ENCODE assay signal across 31 cellular contexts in the genomic region with DNA sequence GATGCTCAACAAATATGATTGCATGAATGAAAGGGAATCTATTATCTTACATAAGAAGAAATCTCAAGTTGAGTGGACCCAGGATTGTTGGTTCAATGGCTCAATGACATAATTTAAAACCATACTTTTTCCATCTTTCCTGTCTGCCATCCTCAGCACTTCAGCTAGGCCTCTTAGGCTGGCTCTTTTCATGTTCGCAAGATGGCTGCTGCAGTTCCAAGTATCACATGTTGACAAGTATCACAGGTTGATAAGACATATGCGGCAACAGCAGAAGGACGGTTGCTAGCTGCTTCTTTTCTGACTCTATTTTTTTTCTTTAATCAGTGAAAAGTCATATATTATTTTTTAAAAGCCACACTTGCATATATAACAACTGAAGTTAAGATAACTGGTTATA.
"Had no signal": no experiment of that assay in that cellular context is flagged by ENCODE, and none has a peak within 500 bp of the region (broad histone marks: within the 10 kb centered on the region; RNA-seq: fewer than 3 reads in every experiment).

No MANE protein-coding gene starts in this region.

- ATAC-seq: activated CD4-positive, alpha-beta T cell treated with anti-CD3 and anti-CD28 coated beads for 36 hours; activated CD8-positive, alpha-beta memory T cell treated with anti-CD3 and anti-CD28 coated beads, Interleukin-2, amount 10 ng/mL, durations not matched to agents 7 days and 5 days; activated CD8-positive, alpha-beta T cell treated with anti-CD3 and anti-CD28 coated beads, Interleukin-2, amount 10 ng/mL, durations not matched to agents 7 days and 5 days; activated naive CD4-positive, alpha-beta T cell treated with anti-CD3 and anti-CD28 coated beads, Interleukin-2, amount 50 U/mL, for 72 hours; effector memory CD8-positive, alpha-beta T cell; foreskin keratinocyte; gastrocnemius medialis; T-cell; T-helper 17 cell had no signal

- H3K27ac ChIP-seq: ascending aorta, esophagus muscularis mucosa, foreskin keratinocyte, gastrocnemius medialis had no signal

- H3K27me3 ChIP-seq: ascending aorta, esophagus muscularis mucosa, foreskin keratinocyte, gastrocnemius medialis had no signal

- H3K4me1 Mint-ChIP-seq: activated CD4-positive, alpha-beta T cell treated with anti-CD3 and anti-CD28 coated beads, Interleukin-2, amount 10 ng/mL, durations not matched to agents 24 days and 14 days; activated CD8-positive, alpha-beta memory T cell treated with anti-CD3 and anti-CD28 coated beads, Interleukin-2, amount 10 ng/mL, durations not matched to agents 7 days and 5 days; activated naive CD4-positive, alpha-beta T cell treated with anti-CD3 and anti-CD28 coated beads, Interleukin-2, amount 10 ng/mL, durations not matched to agents 7 days and 5 days; activated naive CD8-positive, alpha-beta T cell treated with anti-CD3 and anti-CD28 coated beads, Interleukin-2, amount 10 ng/mL, durations not matched to agents 7 days and 5 days; T-cell; T-helper 17 cell had no signal

- H3K4me1 ChIP-seq: ascending aorta, gastrocnemius medialis had no signal

- H3K4me3 Mint-ChIP-seq: activated CD4-positive, alpha-beta memory T cell treated with anti-CD3 and anti-CD28 coated beads for 36 hours; activated CD4-positive, alpha-beta T cell treated with anti-CD3 and anti-CD28 coated beads for 36 hours; activated CD4-positive, alpha-beta T cell treated with anti-CD3 and anti-CD28 coated beads, Interleukin-2, amount 10 ng/mL, durations not matched to agents 24 days and 14 days; activated CD8-positive, alpha-beta memory T cell treated with anti-CD3 and anti-CD28 coated beads, Interleukin-2, amount 10 ng/mL, durations not matched to agents 7 days and 5 days; activated CD8-positive, alpha-beta T cell treated with anti-CD3 and anti-CD28 coated beads, Interleukin-2, amount 10 ng/mL, durations not matched to agents 7 days and 5 days; activated naive CD4-positive, alpha-beta T cell treated with anti-CD3 and anti-CD28 coated beads, Interleukin-2, amount 10 ng/mL, durations not matched to agents 7 days and 5 days; activated naive CD8-positive, alpha-beta T cell treated with anti-CD3 and anti-CD28 coated beads, Interleukin-2, amount 10 ng/mL, durations not matched to agents 7 days and 5 days; activated T-helper 1 cell treated with anti-CD3 and anti-CD28 coated beads, Interleukin-12 subunit alpha, Interleukin-12 subunit beta, Interleukin-2, Interleukin-4 antibody, amounts not matched to agents 30 ng/mL and 10 ng/mL and 1 ng/mL, durations not matched to agents 14 hours and 24 hours and 36 hours; brain; effector memory CD8-positive, alpha-beta T cell; T-cell; T-helper 17 cell; T-helper 2 cell treated with Interferon-gamma antibody and Interleukin-4, amounts not matched to agents 5 μg/mL and 100 μg/mL, for 36 hours had no signal

- H3K4me3 ChIP-seq: ascending aorta, esophagus muscularis mucosa, gastrocnemius medialis had no signal

- H3K9me3 Mint-ChIP-seq: activated CD4-positive, alpha-beta memory T cell treated with anti-CD3 and anti-CD28 coated beads for 36 hours; effector memory CD8-positive, alpha-beta T cell; T-cell had no signal

- H3K36me3 ChIP-seq: ascending aorta, esophagus muscularis mucosa, gastrocnemius medialis had no signal

- H3K9me3 ChIP-seq: ascending aorta, esophagus muscularis mucosa, gastrocnemius medialis had no signal

- H3K36me3 Mint-ChIP-seq: activated CD4-positive, alpha-beta memory T cell treated with anti-CD3 and anti-CD28 coated beads for 36 hours; activated naive CD4-positive, alpha-beta T cell treated with anti-CD3 and anti-CD28 coated beads, Interleukin-2, amount 10 ng/mL, durations not matched to agents 7 days and 5 days; brain; T-cell had no signal

- H3K27me3 Mint-ChIP-seq: activated CD4-positive, alpha-beta memory T cell treated with anti-CD3 and anti-CD28 coated beads for 36 hours; activated CD4-positive, alpha-beta T cell treated with anti-CD3 and anti-CD28 coated beads, Interleukin-2, amount 10 ng/mL, durations not matched to agents 24 days and 14 days; activated CD8-positive, alpha-beta memory T cell treated with anti-CD3 and anti-CD28 coated beads, Interleukin-2, amount 10 ng/mL, durations not matched to agents 7 days and 5 days; activated naive CD4-positive, alpha-beta T cell treated with anti-CD3 and anti-CD28 coated beads, Interleukin-2, amount 10 ng/mL, durations not matched to agents 7 days and 5 days; activated naive CD8-positive, alpha-beta T cell treated with anti-CD3 and anti-CD28 coated beads, Interleukin-2, amount 10 ng/mL, durations not matched to agents 7 days and 5 days; brain; effector memory CD8-positive, alpha-beta T cell; T-cell had no signal

- H3K27ac Mint-ChIP-seq: activated CD4-positive, alpha-beta memory T cell treated with anti-CD3 and anti-CD28 coated beads for 36 hours; activated CD4-positive, alpha-beta T cell treated with anti-CD3 and anti-CD28 coated beads for 36 hours; activated CD4-positive, alpha-beta T cell treated with anti-CD3 and anti-CD28 coated beads, Interleukin-2, amount 10 ng/mL, durations not matched to agents 24 days and 14 days; activated CD8-positive, alpha-beta memory T cell treated with anti-CD3 and anti-CD28 coated beads, Interleukin-2, amount 10 ng/mL, durations not matched to agents 7 days and 5 days; activated CD8-positive, alpha-beta T cell treated with anti-CD3 and anti-CD28 coated beads, Interleukin-2, amount 10 ng/mL, durations not matched to agents 7 days and 5 days; activated naive CD4-positive, alpha-beta T cell treated with anti-CD3 and anti-CD28 coated beads, Interleukin-2, amount 10 ng/mL, durations not matched to agents 7 days and 5 days; activated naive CD4-positive, alpha-beta T cell treated with anti-CD3 and anti-CD28 coated beads, Interleukin-2, amount 50 U/mL, for 72 hours; activated naive CD8-positive, alpha-beta T cell treated with anti-CD3 and anti-CD28 coated beads, Interleukin-2, amount 10 ng/mL, durations not matched to agents 7 days and 5 days; activated T-helper 1 cell treated with anti-CD3 and anti-CD28 coated beads, Interleukin-12 subunit alpha, Interleukin-12 subunit beta, Interleukin-2, Interleukin-4 antibody, amounts not matched to agents 30 ng/mL and 10 ng/mL and 1 ng/mL, durations not matched to agents 14 hours and 24 hours and 36 hours; brain; effector memory CD8-positive, alpha-beta T cell; T-cell; T-helper 17 cell; T-helper 2 cell treated with Interferon-gamma antibody and Interleukin-4, amounts not matched to agents 5 μg/mL and 100 μg/mL, for 36 hours had no signal

- DNase-seq: activated CD4-positive, alpha-beta memory T cell treated with anti-CD3 and anti-CD28 coated beads for 36 hours; activated CD4-positive, alpha-beta T cell treated with anti-CD3 and anti-CD28 coated beads for 36 hours; activated CD4-positive, alpha-beta T cell treated with anti-CD3 and anti-CD28 coated beads, Interleukin-2, amount 10 ng/mL, durations not matched to agents 24 days and 14 days; activated CD4-positive, CD25-positive, alpha-beta regulatory T cell; activated CD4-positive, CD25-positive, alpha-beta regulatory T cell treated with anti-CD3 and anti-CD28 coated beads, Interleukin-2, amount 50 U/mL, for 72 hours; activated CD8-positive, alpha-beta memory T cell treated with anti-CD3 and anti-CD28 coated beads, Interleukin-2, amount 10 ng/mL, durations not matched to agents 7 days and 5 days; activated CD8-positive, alpha-beta memory T cell treated with anti-CD3 and anti-CD28 coated beads, Interleukin-2, amount 50 U/mL, for 4 hours; activated CD8-positive, alpha-beta T cell treated with anti-CD3 and anti-CD28 coated beads, Interleukin-2, amount 10 ng/mL, durations not matched to agents 7 days and 5 days; activated gamma-delta T cell; activated naive CD4-positive, alpha-beta T cell; activated naive CD4-positive, alpha-beta T cell treated with anti-CD3 and anti-CD28 coated beads, Interleukin-2, amount 10 ng/mL, durations not matched to agents 7 days and 5 days; activated naive CD8-positive, alpha-beta T cell treated with anti-CD3 and anti-CD28 coated beads, Interleukin-2, amount 10 ng/mL, durations not matched to agents 7 days and 5 days; activated T-cell treated with anti-CD3 and anti-CD28 coated beads, Interleukin-2, amount 50 U/mL, for 1 hour; activated T-cell treated with anti-CD3 and anti-CD28 coated beads, Interleukin-2, amount 50 U/mL, for 48 hours; caudate nucleus; cortex of kidney; dermis blood vessel endothelial cell; effector CD4-positive, alpha-beta T cell; effector memory CD8-positive, alpha-beta T cell; erythroblast; foreskin keratinocyte; gastrocnemius medialis; T-cell; T-helper 17 cell; T1000 had no signal
